30 cellular contexts compared by ENCODE assay signal in the genomic region with DNA sequence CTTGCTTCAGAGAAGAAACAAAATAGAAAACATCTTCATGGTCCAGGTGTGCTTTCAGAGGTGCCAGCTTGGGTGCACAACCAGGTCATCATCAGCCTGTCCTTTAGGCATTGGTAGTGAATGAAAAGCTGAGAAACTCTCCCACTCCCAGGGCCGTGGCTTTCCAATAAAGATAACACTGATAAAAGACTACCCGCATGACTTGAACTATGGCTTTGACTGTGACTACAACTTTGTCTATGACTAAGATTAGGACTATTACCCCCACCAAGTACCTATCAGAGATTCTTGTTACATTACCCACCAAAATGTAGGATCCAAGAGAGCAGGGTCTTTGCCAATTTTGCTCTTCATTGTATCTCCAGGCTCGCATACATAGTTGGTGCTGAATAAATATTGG.
"Had no signal": no experiment of that assay in that cellular context is flagged by ENCODE, and none has a peak within 500 bp of the region (broad histone marks: within the 10 kb centered on the region; RNA-seq: fewer than 3 reads in every experiment).

No MANE protein-coding gene starts in this region.

- H3K36me3 Mint-ChIP-seq: activated CD4-positive, alpha-beta memory T cell treated with anti-CD3 and anti-CD28 coated beads for 36 hours; activated CD8-positive, alpha-beta memory T cell treated with anti-CD3 and anti-CD28 coated beads, Interleukin-2, amount 10 ng/mL, durations not matched to agents 7 days and 5 days; activated naive CD4-positive, alpha-beta T cell treated with anti-CD3 and anti-CD28 coated beads, Interleukin-2, amount 10 ng/mL, durations not matched to agents 7 days and 5 days; activated naive CD4-positive, alpha-beta T cell treated with anti-CD3 and anti-CD28 coated beads, Interleukin-2, amount 50 U/mL, for 72 hours; activated naive CD8-positive, alpha-beta T cell treated with anti-CD3 and anti-CD28 coated beads, Interleukin-2, amount 10 ng/mL, durations not matched to agents 7 days and 5 days; brain had no signal

- H3K27me3 ChIP-seq: ascending aorta, breast epithelium, cardiac muscle cell, colonic mucosa had no signal

- H3K36me3 ChIP-seq: ascending aorta, breast epithelium, cardiac muscle cell, colonic mucosa, WERI-Rb-1 had no signal

- H3K27me3 Mint-ChIP-seq: activated B cell treated with CpG ODN at 0.5 μM for 24 hours; activated naive CD4-positive, alpha-beta T cell treated with anti-CD3 and anti-CD28 coated beads, Interleukin-2, amount 10 ng/mL, durations not matched to agents 7 days and 5 days; activated naive CD8-positive, alpha-beta T cell treated with anti-CD3 and anti-CD28 coated beads, Interleukin-2, amount 10 ng/mL, durations not matched to agents 7 days and 5 days had no signal

- H3K4me1 Mint-ChIP-seq: activated naive CD4-positive, alpha-beta T cell treated with anti-CD3 and anti-CD28 coated beads, Interleukin-2, amount 10 ng/mL, durations not matched to agents 7 days and 5 days; activated naive CD8-positive, alpha-beta T cell treated with anti-CD3 and anti-CD28 coated beads, Interleukin-2, amount 10 ng/mL, durations not matched to agents 7 days and 5 days had no signal

- H3K9me3 Mint-ChIP-seq: activated B cell treated with CpG ODN at 0.5 μM for 24 hours; activated CD4-positive, alpha-beta memory T cell treated with anti-CD3 and anti-CD28 coated beads for 36 hours; activated naive CD4-positive, alpha-beta T cell treated with anti-CD3 and anti-CD28 coated beads, Interleukin-2, amount 10 ng/mL, durations not matched to agents 7 days and 5 days; activated naive CD4-positive, alpha-beta T cell treated with anti-CD3 and anti-CD28 coated beads, Interleukin-2, amount 50 U/mL, for 72 hours; activated naive CD8-positive, alpha-beta T cell treated with anti-CD3 and anti-CD28 coated beads, Interleukin-2, amount 10 ng/mL, durations not matched to agents 7 days and 5 days; activated T-helper 1 cell treated with anti-CD3 and anti-CD28 coated beads, Interleukin-12 subunit alpha, Interleukin-12 subunit beta, Interleukin-2, Interleukin-4 antibody, amounts not matched to agents 30 ng/mL and 10 ng/mL and 1 ng/mL, durations not matched to agents 14 hours and 24 hours and 36 hours; T-helper 2 cell treated with Interferon-gamma antibody and Interleukin-4, amounts not matched to agents 5 μg/mL and 100 μg/mL, for 36 hours had no signal

- H3K4me3 Mint-ChIP-seq: activated B cell treated with CpG ODN at 0.5 μM for 24 hours; activated CD4-positive, alpha-beta memory T cell treated with anti-CD3 and anti-CD28 coated beads for 36 hours; activated CD8-positive, alpha-beta memory T cell treated with anti-CD3 and anti-CD28 coated beads, Interleukin-2, amount 10 ng/mL, durations not matched to agents 7 days and 5 days; activated CD8-positive, alpha-beta T cell treated with anti-CD3 and anti-CD28 coated beads, Interleukin-2, amount 10 ng/mL, durations not matched to agents 7 days and 5 days; activated naive CD4-positive, alpha-beta T cell treated with anti-CD3 and anti-CD28 coated beads, Interleukin-2, amount 10 ng/mL, durations not matched to agents 7 days and 5 days; activated naive CD8-positive, alpha-beta T cell treated with anti-CD3 and anti-CD28 coated beads, Interleukin-2, amount 10 ng/mL, durations not matched to agents 7 days and 5 days; activated T-helper 1 cell treated with anti-CD3 and anti-CD28 coated beads, Interleukin-12 subunit alpha, Interleukin-12 subunit beta, Interleukin-2, Interleukin-4 antibody, amounts not matched to agents 30 ng/mL and 10 ng/mL and 1 ng/mL, durations not matched to agents 14 hours and 24 hours and 36 hours; brain; T-helper 17 cell; T-helper 2 cell treated with Interferon-gamma antibody and Interleukin-4, amounts not matched to agents 5 μg/mL and 100 μg/mL, for 36 hours had no signal

- H3K4me1 ChIP-seq: ascending aorta, breast epithelium, colonic mucosa had no signal

- H3K27ac Mint-ChIP-seq: activated B cell treated with CpG ODN at 0.5 μM for 24 hours; activated CD4-positive, alpha-beta memory T cell treated with anti-CD3 and anti-CD28 coated beads for 36 hours; activated CD8-positive, alpha-beta memory T cell treated with anti-CD3 and anti-CD28 coated beads, Interleukin-2, amount 10 ng/mL, durations not matched to agents 7 days and 5 days; activated CD8-positive, alpha-beta T cell treated with anti-CD3 and anti-CD28 coated beads, Interleukin-2, amount 10 ng/mL, durations not matched to agents 7 days and 5 days; activated naive CD4-positive, alpha-beta T cell treated with anti-CD3 and anti-CD28 coated beads, Interleukin-2, amount 10 ng/mL, durations not matched to agents 7 days and 5 days; activated naive CD4-positive, alpha-beta T cell treated with anti-CD3 and anti-CD28 coated beads, Interleukin-2, amount 50 U/mL, for 72 hours; activated naive CD8-positive, alpha-beta T cell treated with anti-CD3 and anti-CD28 coated beads, Interleukin-2, amount 10 ng/mL, durations not matched to agents 7 days and 5 days; activated T-helper 1 cell treated with anti-CD3 and anti-CD28 coated beads, Interleukin-12 subunit alpha, Interleukin-12 subunit beta, Interleukin-2, Interleukin-4 antibody, amounts not matched to agents 30 ng/mL and 10 ng/mL and 1 ng/mL, durations not matched to agents 14 hours and 24 hours and 36 hours; T-helper 17 cell; T-helper 2 cell treated with Interferon-gamma antibody and Interleukin-4, amounts not matched to agents 5 μg/mL and 100 μg/mL, for 36 hours had no signal

- H3K9me3 ChIP-seq: ascending aorta, breast epithelium, colonic mucosa had no signal

- ATAC-seq: activated CD4-positive, CD25-positive, alpha-beta regulatory T cell treated with anti-CD3 and anti-CD28 coated beads, Interleukin-2, amount 50 U/mL, for 24 hours; activated CD8-positive, alpha-beta memory T cell treated with anti-CD3 and anti-CD28 coated beads, Interleukin-2, amount 10 ng/mL, durations not matched to agents 7 days and 5 days; activated CD8-positive, alpha-beta T cell treated with anti-CD3 and anti-CD28 coated beads, Interleukin-2, amount 10 ng/mL, durations not matched to agents 7 days and 5 days; T-helper 17 cell had no signal

- DNase-seq: activated B cell treated with CpG ODN at 0.5 μM for 24 hours; activated CD4-positive, alpha-beta memory T cell treated with anti-CD3 and anti-CD28 coated beads for 36 hours; activated CD4-positive, alpha-beta T cell treated with anti-CD3 and anti-CD28 coated beads for 48 hours; activated CD8-positive, alpha-beta memory T cell treated with anti-CD3 and anti-CD28 coated beads, Interleukin-2, amount 10 ng/mL, durations not matched to agents 7 days and 5 days; activated CD8-positive, alpha-beta memory T cell treated with anti-CD3 and anti-CD28 coated beads, Interleukin-2, amount 50 U/mL, for 4 hours; activated CD8-positive, alpha-beta T cell treated with anti-CD3 and anti-CD28 coated beads, Interleukin-2, amount 10 ng/mL, durations not matched to agents 7 days and 5 days; activated gamma-delta T cell; activated naive CD4-positive, alpha-beta T cell; activated naive CD4-positive, alpha-beta T cell treated with anti-CD3 and anti-CD28 coated beads, Interleukin-2, amount 10 ng/mL, durations not matched to agents 7 days and 5 days; activated naive CD8-positive, alpha-beta T cell treated with anti-CD3 and anti-CD28 coated beads, Interleukin-2, amount 10 ng/mL, durations not matched to agents 7 days and 5 days; activated T-cell treated with anti-CD3 and anti-CD28 coated beads, Interleukin-2, amount 50 U/mL, for 1 hour; activated T-cell treated with anti-CD3 and anti-CD28 coated beads, Interleukin-2, amount 50 U/mL, for 48 hours; central memory CD4-positive, alpha-beta T cell; cerebellar nuclear complex; colonic mucosa; effector CD8-positive, alpha-beta T cell; foreskin fibroblast; T-helper 1 cell; T-helper 17 cell; T1000; WERI-Rb-1 had no signal

- H3K4me3 ChIP-seq: ascending aorta, breast epithelium, cardiac muscle cell, colonic mucosa had no signal

- H3K27ac ChIP-seq: ascending aorta, breast epithelium, colonic mucosa, epithelial cell of prostate, WERI-Rb-1 had no signal
